ENCODE assay signal across 27 cellular contexts in genomic region chr1:56225964-56226594, GRCh38.
"Had no signal": no experiment of that assay in that cellular context is flagged by ENCODE, and none has a peak within 500 bp of the region (broad histone marks: within the 10 kb centered on the region; RNA-seq: fewer than 3 reads in every experiment).

No MANE protein-coding gene starts in this region.

- ATAC-seq: left colon; left lung; mucosa of descending colon; naive thymus-derived CD4-positive, alpha-beta T cell; natural killer cell treated with Interleukin-12 subunit alpha and Interleukin-12 subunit beta and Interleukin-15 and Interleukin-18, amount 100 ng/mL, for 72 hours; stimulated activated memory B cell treated with anti-CD40 and anti-IgM and Interleukin-4, amounts not matched to agents 10 μg/mL and 1 μg/mL and 100 μg/mL, for 72 hours; stimulated activated naive CD8-positive, alpha-beta T cell treated with anti-CD3 and anti-CD28 coated beads, Interleukin-15, amount 100 ng/mL, for 72 hours had no signal

- H3K27ac ChIP-seq: left lung, ovary, right atrium auricular region, right lobe of liver, testis, thyroid gland, transverse colon, upper lobe of left lung had no signal

- FAIRE-seq: islet of Langerhans, kidney, urothelium cell line had no signal

- DNase-seq: hypothalamus; immature natural killer cell; kidney; left colon; left lung; midbrain; mucosa of descending colon; naive thymus-derived CD4-positive, alpha-beta T cell; ovary; right lobe of liver; stimulated activated CD4-positive, alpha-beta T cell treated with anti-CD3 and anti-CD28 coated beads, Interleukin-1b, Interleukin-23, amount 100 ng/mL, for 48 hours; stimulated activated CD4-positive, alpha-beta T cell treated with anti-CD3 and anti-CD28 coated beads, Interleukin-2, amount 100 ng/mL, for 48 hours; stimulated activated CD4-positive, alpha-beta T cell treated with anti-CD3 and anti-CD28 coated beads, Interleukin-4, amount 100 ng/mL, for 4 hours; stimulated activated CD8-positive, alpha-beta memory T cell treated with anti-CD3 and anti-CD28 coated beads, Interleukin-4, amount 100 ng/mL, for 48 hours; stimulated activated naive CD4-positive, alpha-beta T cell treated with Interleukin-2 at 50 U/mL for 16 hours; stimulated activated naive CD8-positive, alpha-beta T cell treated with anti-CD3 and anti-CD28 coated beads, Interleukin-15, amount 100 ng/mL, for 72 hours; testis; thyroid gland; transverse colon; upper lobe of left lung had no signal

- H3K4me3 ChIP-seq: left lung, lung, mucosa of descending colon, ovary, right atrium auricular region, right lobe of liver, smooth muscle cell, testis, thyroid gland, transverse colon, upper lobe of left lung had no signal

- H3K4me1 ChIP-seq: left lung, right atrium auricular region, right lobe of liver, testis, transverse colon, upper lobe of left lung had no signal

- H3K9me3 ChIP-seq: left lung, mucosa of descending colon, ovary, right atrium auricular region, right lobe of liver, testis, thyroid gland, transverse colon, upper lobe of left lung had no signal

- H3K4me2 ChIP-seq: smooth muscle cell had no signal

- H3K27me3 ChIP-seq: left lung, ovary, right atrium auricular region, right lobe of liver, testis, thyroid gland, transverse colon, upper lobe of left lung had no signal

- H3K36me3 ChIP-seq: left lung, ovary, right atrium auricular region, right lobe of liver, thyroid gland, transverse colon, upper lobe of left lung had no signal
